7 cellular contexts compared by ENCODE assay signal in the genomic region with DNA sequence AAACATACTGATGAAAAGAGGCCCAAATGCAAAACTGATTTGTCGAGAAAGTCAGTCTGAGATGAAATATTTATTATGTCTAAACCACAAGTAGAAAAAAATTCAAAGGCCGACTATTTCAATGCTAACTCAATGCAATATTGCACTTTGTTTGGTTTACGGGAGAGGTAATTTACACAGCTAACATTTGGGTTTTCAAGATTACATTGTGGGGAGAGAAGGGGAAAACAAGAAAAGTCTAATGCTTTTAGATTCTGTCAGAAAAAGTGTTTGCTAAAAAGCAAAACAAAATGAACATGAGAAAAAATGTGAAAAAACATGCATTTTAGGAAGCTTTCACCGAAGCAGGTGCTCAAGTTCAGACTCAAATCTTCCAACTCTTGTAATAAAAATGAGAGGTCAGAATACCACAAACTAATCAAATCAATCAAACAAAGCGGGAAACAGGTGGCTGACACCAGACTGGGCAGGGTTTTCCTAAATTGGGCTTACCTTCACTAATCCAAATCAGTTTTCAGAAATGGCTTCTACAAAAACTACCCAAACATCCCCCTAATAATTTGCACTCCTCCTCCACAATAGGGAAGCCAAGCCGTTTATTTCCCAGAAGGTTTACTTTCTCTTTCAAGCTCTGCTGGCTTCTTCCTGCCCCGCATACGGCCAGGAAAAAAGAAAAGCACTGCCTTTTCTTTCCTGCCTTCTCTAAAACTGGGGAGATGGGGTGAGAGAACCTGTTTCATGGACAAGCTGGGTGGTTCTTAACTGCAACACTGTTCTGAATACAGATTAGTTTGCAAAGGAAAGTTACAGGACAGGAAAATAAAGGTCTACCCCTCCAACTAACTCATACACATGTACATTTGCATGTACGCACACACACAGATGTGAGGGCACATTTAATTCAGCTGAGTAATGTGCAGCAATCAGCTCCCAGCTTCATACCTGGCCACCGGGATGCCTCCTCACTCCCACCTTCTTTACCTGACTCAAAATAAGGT. TPM values are rescaled to one million over a fixed set of nuclear protein-coding genes. Genes with fewer than 3 reads are reported as not detected.
DNase-seq lines count a peak whose midpoint lies in the region; ATAC-seq and TF ChIP-seq lines count a peak whose summit lies in the region.

No MANE protein-coding gene starts in this region.

- TF ChIP-seq CTCF in Peyer's patch (IDR thresholded peaks at IDR 0.05) (no peak), neutrophil (IDR thresholded peaks at IDR 0.05) (no peak)

- H3K4me3 ChIP-seq in Peyer's patch (peak overlapping the region; percentile 6 to 41 (median 30)), esophagus (ENCODE audit: low read depth in 1 of 2, low read length in 2 of 2) (peak overlapping the region in 1 of 2 donors; percentile 37), neutrophil (ENCODE audit: low read depth in 1 of 2, low read length in 1 of 2) (peak overlapping the region; percentile 15 to 43)

- TF ChIP-seq POLR2A in GM19099 (IDR thresholded peaks at IDR 0.05; ENCODE audit: extremely low read depth, insufficient read length, low read depth) (peak; percentile 11), Peyer's patch (IDR thresholded peaks at IDR 0.05) (no peak)

- H3K27me3 ChIP-seq in Peyer's patch: no peaks in the 10 kb centered on the region
- no peaks in the 10 kb centered on the region for H3K27me3 ChIP-seq in esophagus (ENCODE audit: control insufficient read depth in 1 of 2, insufficient read depth in 2 of 2, low read length in 2 of 2)
- H3K27me3 ChIP-seq in neutrophil: no peaks in the 10 kb centered on the region

- no peak for ATAC-seq in GM19324 (IDR thresholded peaks at IDR 0.05; ENCODE audit: low FRiP score, unreplicated experiment)

- WGBS in esophagus, 2 donors: 9 to 10% methylated on average over 10 of the region's 10 CpGs

- DNase-seq in Peyer's patch (no peak), amygdala (lab: John Stamatoyannopoulos, UW) (no peak), dedifferentiated amniotic fluid mesenchymal stem cell (ENCODE audit: extremely low spot score) (no peak)

- H3K27ac ChIP-seq in Peyer's patch: peak overlapping the region; percentile 54 to 79 (median 69)
- peak overlapping the region; percentile 64 to 82 for H3K27ac ChIP-seq in esophagus (ENCODE audit: low read depth in 2 of 2, low read length in 1 of 2)
- peak overlapping the region; percentile 78 for H3K27ac ChIP-seq in neutrophil

- no peaks in the 10 kb centered on the region for H3K9me3 ChIP-seq in Peyer's patch
- H3K9me3 ChIP-seq in esophagus (ENCODE audit: control insufficient read depth in 2 of 2, insufficient read depth in 1 of 2, low read depth in 1 of 2, low read length in 1 of 2): no peaks in the 10 kb centered on the region
- no peaks in the 10 kb centered on the region for H3K9me3 ChIP-seq in neutrophil

- H3K36me3 ChIP-seq in Peyer's patch (no peaks in the 10 kb centered on the region), esophagus (ENCODE audit: control insufficient read depth in 2 of 2, insufficient read depth in 2 of 2, low read length in 1 of 2) (no peaks in the 10 kb centered on the region), neutrophil (peaks cover 17% of the 10 kb centered on the region)

- peaks cover 0 to 72% (median 5%) of the 10 kb centered on the region in 4 donors for H3K4me1 ChIP-seq in Peyer's patch
- H3K4me1 ChIP-seq in esophagus (ENCODE audit: control insufficient read depth in 2 of 2, insufficient read depth in 2 of 2, low read length in 1 of 2): no peaks in the 10 kb centered on the region
- peaks cover 31 to 53% of the 10 kb centered on the region in 2 experiments for H3K4me1 ChIP-seq in neutrophil (ENCODE audit: control insufficient read depth in 1 of 2, insufficient read depth in 1 of 2, low read depth in 1 of 2, low read length in 1 of 2)

RNA-seq across cellular contexts. Expression of gene STAT3, which starts 9.3 kb away (rescaled TPM):
- 100 to 1,000 TPM; 178 to 219 (median 191) TPM for total RNA-seq in Peyer's patch
- 10 to 100 TPM; 30.8 to 64.2 TPM for polyA plus RNA-seq in esophagus

RNA-seq across cellular contexts. Expression of gene CAVIN1, which starts 44.2 kb away (rescaled TPM):
- 10 to 100 TPM; 16.3 to 94.9 (median 35.9) TPM for total RNA-seq in Peyer's patch
- polyA plus RNA-seq in esophagus: 10 to 100 TPM; 40.0 to 60.4 TPM
